In the genomic region with DNA sequence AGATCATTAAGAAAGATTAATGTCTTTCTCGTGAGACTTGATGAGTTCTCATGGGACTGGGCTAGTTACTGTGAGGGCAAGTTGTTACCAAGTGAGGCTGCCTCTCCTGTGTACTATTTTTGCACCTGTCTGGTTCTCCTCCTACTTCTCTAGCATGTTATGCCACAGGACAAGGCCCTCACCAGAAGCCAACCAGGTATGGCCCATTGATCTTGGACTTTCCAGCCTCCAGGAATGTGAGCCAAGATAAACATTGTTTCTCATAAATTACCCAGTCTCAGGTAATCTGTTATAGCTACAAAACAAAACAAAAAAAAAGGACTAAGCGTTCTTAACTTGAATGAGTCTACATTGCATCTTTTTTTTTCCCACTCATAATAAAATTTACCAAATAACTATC, we compare ENCODE assay signal across 15 cellular contexts.
DNase-seq lines count a peak whose midpoint lies in the region; ATAC-seq and TF ChIP-seq lines count a peak whose summit lies in the region.
"Had no signal": no experiment of that assay in that cellular context is flagged by ENCODE, and none has a peak within 500 bp of the region (broad histone marks: within the 10 kb centered on the region; RNA-seq: fewer than 3 reads in every experiment).

No MANE protein-coding gene starts in this region.

- H3K4me3 ChIP-seq in retinal pigment epithelial cell (ENCODE audit: low read length) = no peak overlapping the region
- H3K4me3 ChIP-seq: BLaER1 treated with 17β-estradiol and CSF1 and Interleukin-3, amounts not matched to agents 10 nM and 100 nM had no signal

- TF ChIP-seq CTCF in retinal pigment epithelial cell (conservative IDR thresholded peaks at IDR 0.05; ENCODE audit: low read depth, low read length) = no peak

- DNase-seq in NCI-H2029 treated with DMSO at 0.1 percent for 48 hours (lab: John Stamatoyannopoulos, UW) = peak; percentile 1
- DNase-seq in NCI-H2029 (lab: John Stamatoyannopoulos, UW) = no peak
- DNase-seq in NCI-H69 (lab: John Stamatoyannopoulos, UW) = peak; percentile 79
- no peak for DNase-seq in left colon
- DNase-seq in retinal pigment epithelial cell (ENCODE audit: low read depth) = peak; percentile 4
- DNase-seq in dedifferentiated amniotic fluid mesenchymal stem cell (ENCODE audit: extremely low spot score) = no peak
- no peak for DNase-seq in HPDE6-E6E7 (ENCODE audit: extremely low spot score)
- DNase-seq: 8988T, HCEC 1CT, KBM-7, NCI-H1105, NCI-H1694 treated with DMSO at 0.1 percent for 48 hours, NCI-H2171 treated with DMSO at 0.1 percent for 48 hours had no signal

- intact Hi-C loops in left colon (cut with DNase I, micrococcal nuclease) = loop anchor here in 1 of 2 donors (10.0 kb wide), 1 partner anchor 60 kb away; no protein-coding TSS in a partner anchor

- ATAC-seq in left colon (peak; percentile 74), GM21360 (IDR thresholded peaks at IDR 0.05; ENCODE audit: unreplicated experiment) (no peak)

Comparison
In these comparisons a context has a peak if more than half of its experiments do, and no peak if none do; other contexts are left out.
1. DNase-seq: peak in NCI-H2029 treated with DMSO at 0.1 percent for 48 hours (single experiment), NCI-H69 (single experiment) and retinal pigment epithelial cell (single experiment); none in NCI-H2029 (single experiment), left colon (0 of 2), dedifferentiated amniotic fluid mesenchymal stem cell (single experiment) and HPDE6-E6E7 (single experiment).